ENCODE assay signal across 28 cellular contexts in the genomic region with DNA sequence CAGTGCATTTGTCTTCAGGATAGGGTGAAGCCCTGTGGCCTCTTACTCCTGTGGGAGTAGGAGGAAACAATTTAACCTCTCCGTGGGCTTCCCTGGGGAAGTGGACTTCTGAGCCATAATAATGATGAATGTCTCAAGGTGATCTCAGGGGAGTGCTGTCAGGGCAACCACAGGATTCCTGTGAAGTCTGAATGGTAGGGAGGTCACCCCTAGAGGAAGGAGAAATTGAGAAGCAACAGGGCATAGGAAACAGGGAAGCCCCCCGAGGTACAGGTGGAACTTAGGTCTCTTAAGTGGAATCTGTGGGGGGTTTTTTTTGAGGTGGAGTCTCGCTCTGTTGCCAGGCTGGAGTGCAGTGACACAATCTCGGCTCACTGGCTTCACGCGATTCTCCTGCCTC.
"Had no signal": no experiment of that assay in that cellular context is flagged by ENCODE, and none has a peak within 500 bp of the region (broad histone marks: within the 10 kb centered on the region; RNA-seq: fewer than 3 reads in every experiment).

No MANE protein-coding gene starts in this region.

- H3K27ac Mint-ChIP-seq: activated B cell treated with CpG ODN at 0.5 μM for 24 hours; activated CD8-positive, alpha-beta T cell treated with anti-CD3 and anti-CD28 coated beads for 36 hours; activated T-cell treated with anti-CD3 and anti-CD28 coated beads, Interleukin-2, amount 50 U/mL, for 72 hours; mesothelial cell of epicardium; T-helper 2 cell treated with Interferon-gamma antibody and Interleukin-4, amounts not matched to agents 5 μg/mL and 100 μg/mL, for 36 hours; type B pancreatic cell had no signal

- H3K27me3 ChIP-seq: breast epithelium, gastrocnemius medialis, hepatocyte, pancreas, testis, uterus had no signal

- ATAC-seq: activated CD8-positive, alpha-beta T cell treated with anti-CD3 and anti-CD28 coated beads for 36 hours; activated T-cell treated with anti-CD3 and anti-CD28 coated beads, Interleukin-2, amount 50 U/mL, for 72 hours; gastrocnemius medialis; left cardiac atrium; pancreas; sciatic nerve had no signal

- H2AFZ ChIP-seq: hepatocyte had no signal

- H3K36me3 Mint-ChIP-seq: mesothelial cell of epicardium, type B pancreatic cell had no signal

- H3K36me3 ChIP-seq: breast epithelium, gastrocnemius medialis, pancreas, prostate gland, uterus had no signal

- H3K27ac ChIP-seq: breast epithelium, gastrocnemius medialis, hepatocyte, pancreas, prostate gland, testis, uterus had no signal

- H3K9me3 ChIP-seq: breast epithelium, gastrocnemius medialis, pancreas, prostate gland, testis, uterus had no signal

- H3K4me2 ChIP-seq: hepatocyte had no signal

- DNase-seq: activated B cell treated with CpG ODN at 0.5 μM for 24 hours; activated CD4-positive, alpha-beta T cell treated with anti-CD3 and anti-CD28 coated beads, Interleukin-2, amount 50 U/mL, for 1 hour; activated CD8-positive, alpha-beta T cell treated with anti-CD3 and anti-CD28 coated beads for 36 hours; activated effector memory CD4-positive, alpha-beta T cell treated with Interleukin-2 at 50 U/mL for 16 hours; activated naive CD4-positive, alpha-beta T cell treated with anti-CD3 and anti-CD28 coated beads, Interleukin-2, amount 50 U/mL, for 16 hours; activated T-cell treated with anti-CD3 and anti-CD28 coated beads, Interleukin-2, amount 50 U/mL, for 72 hours; central memory CD4-positive, alpha-beta T cell; dermis blood vessel endothelial cell; effector CD8-positive, alpha-beta T cell; gastrocnemius medialis; glutamatergic neuron; left cardiac atrium; naive B cell; nucleus accumbens; pancreas; retina; stimulated activated CD4-positive, alpha-beta T cell treated with anti-CD3 and anti-CD28 coated beads, Interleukin-4, amount 100 ng/mL, for 24 hours; stimulated activated naive CD4-positive, alpha-beta T cell; testis; uterus had no signal

- H3K4me3 ChIP-seq: breast epithelium, gastrocnemius medialis, hepatocyte, pancreas, prostate gland, skin epidermis, testis, uterus had no signal

- H3K9me3 Mint-ChIP-seq: activated B cell treated with CpG ODN at 0.5 μM for 24 hours; activated CD8-positive, alpha-beta T cell treated with anti-CD3 and anti-CD28 coated beads for 36 hours; activated T-cell treated with anti-CD3 and anti-CD28 coated beads, Interleukin-2, amount 50 U/mL, for 72 hours; mesothelial cell of epicardium; naive B cell; T-helper 2 cell treated with Interferon-gamma antibody and Interleukin-4, amounts not matched to agents 5 μg/mL and 100 μg/mL, for 36 hours; type B pancreatic cell had no signal

- H3K4me3 Mint-ChIP-seq: activated B cell treated with CpG ODN at 0.5 μM for 24 hours; activated CD8-positive, alpha-beta T cell treated with anti-CD3 and anti-CD28 coated beads for 36 hours; activated T-cell treated with anti-CD3 and anti-CD28 coated beads, Interleukin-2, amount 50 U/mL, for 72 hours; mesothelial cell of epicardium; naive B cell; T-helper 2 cell treated with Interferon-gamma antibody and Interleukin-4, amounts not matched to agents 5 μg/mL and 100 μg/mL, for 36 hours; type B pancreatic cell had no signal

- H3K4me1 ChIP-seq: pancreas, prostate gland had no signal

- H3K27me3 Mint-ChIP-seq: activated B cell treated with CpG ODN at 0.5 μM for 24 hours; activated CD8-positive, alpha-beta T cell treated with anti-CD3 and anti-CD28 coated beads for 36 hours; naive B cell; type B pancreatic cell had no signal
